21 cellular contexts compared by ENCODE assay signal in the genomic region with DNA sequence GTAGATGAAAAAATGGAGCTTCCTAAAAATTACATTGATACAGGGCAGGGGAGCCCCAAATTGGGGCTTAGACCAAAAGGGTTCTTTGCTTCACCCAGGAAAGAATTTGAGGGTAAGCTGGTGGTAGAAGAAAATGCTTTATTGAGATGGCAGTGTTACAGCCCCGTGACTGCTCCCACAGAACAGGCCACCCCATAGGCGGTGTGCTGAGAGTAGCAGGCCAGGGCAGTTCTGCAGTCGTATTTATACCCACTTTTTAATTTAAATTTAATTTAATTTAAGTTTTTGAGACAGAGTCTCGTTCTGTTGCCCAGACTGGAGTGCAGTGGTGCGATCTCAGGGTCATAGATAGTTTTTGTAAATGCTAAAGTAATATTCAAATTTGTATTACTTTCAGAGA.
"Had no signal": no experiment of that assay in that cellular context is flagged by ENCODE, and none has a peak within 500 bp of the region (broad histone marks: within the 10 kb centered on the region; RNA-seq: fewer than 3 reads in every experiment).

No MANE protein-coding gene starts in this region.

- H3K4me1 ChIP-seq: colonic mucosa, esophagus squamous epithelium, foreskin keratinocyte, gastrocnemius medialis, gastroesophageal sphincter, heart left ventricle had no signal

- H3K9me3 Mint-ChIP-seq: dendritic cell treated with granulocyte-macrophage colony-stimulating factor and Interleukin-4, amounts not matched to agents 40 ng/mL and 50 ng/mL, for 4 days; effector memory CD8-positive, alpha-beta T cell; endodermal cell had no signal

- H3K4me3 ChIP-seq: colonic mucosa, coronary artery, dorsolateral prefrontal cortex, esophagus squamous epithelium, gastrocnemius medialis, gastroesophageal sphincter, heart left ventricle, heart right ventricle had no signal

- H3K4me1 Mint-ChIP-seq: endodermal cell had no signal

- H3K27ac Mint-ChIP-seq: dendritic cell treated with granulocyte-macrophage colony-stimulating factor and Interleukin-4, amounts not matched to agents 40 ng/mL and 50 ng/mL, for 4 days; effector memory CD8-positive, alpha-beta T cell; endodermal cell had no signal

- DNase-seq: colonic mucosa; cortex of kidney; dermis blood vessel endothelial cell; dorsolateral prefrontal cortex; effector CD4-positive, alpha-beta T cell; effector CD8-positive, alpha-beta T cell; effector memory CD4-positive, alpha-beta T cell; effector memory CD8-positive, alpha-beta T cell; endodermal cell; erythroblast; esophagus squamous epithelium; foreskin fibroblast; foreskin keratinocyte; gastrocnemius medialis; glutamatergic neuron; heart left ventricle; heart right ventricle had no signal

- H3K36me3 ChIP-seq: colonic mucosa, esophagus squamous epithelium, gastrocnemius medialis, gastroesophageal sphincter, heart left ventricle, heart right ventricle had no signal

- H3K9me3 ChIP-seq: colonic mucosa, esophagus squamous epithelium, gastrocnemius medialis, gastroesophageal sphincter, heart right ventricle had no signal

- H3K4me3 Mint-ChIP-seq: dendritic cell treated with granulocyte-macrophage colony-stimulating factor and Interleukin-4, amounts not matched to agents 40 ng/mL and 50 ng/mL, for 4 days; effector memory CD8-positive, alpha-beta T cell; endodermal cell had no signal

- H3K27ac ChIP-seq: colonic mucosa, coronary artery, dorsolateral prefrontal cortex, epithelial cell of prostate, esophagus squamous epithelium, foreskin keratinocyte, gastrocnemius medialis, gastroesophageal sphincter, heart left ventricle, heart right ventricle had no signal

- H3K27me3 ChIP-seq: colonic mucosa, gastrocnemius medialis had no signal

- H3K27me3 Mint-ChIP-seq: dendritic cell treated with granulocyte-macrophage colony-stimulating factor and Interleukin-4, amounts not matched to agents 40 ng/mL and 50 ng/mL, for 4 days; effector memory CD8-positive, alpha-beta T cell had no signal
